9 cellular contexts compared by ENCODE assay signal in the genomic region with DNA sequence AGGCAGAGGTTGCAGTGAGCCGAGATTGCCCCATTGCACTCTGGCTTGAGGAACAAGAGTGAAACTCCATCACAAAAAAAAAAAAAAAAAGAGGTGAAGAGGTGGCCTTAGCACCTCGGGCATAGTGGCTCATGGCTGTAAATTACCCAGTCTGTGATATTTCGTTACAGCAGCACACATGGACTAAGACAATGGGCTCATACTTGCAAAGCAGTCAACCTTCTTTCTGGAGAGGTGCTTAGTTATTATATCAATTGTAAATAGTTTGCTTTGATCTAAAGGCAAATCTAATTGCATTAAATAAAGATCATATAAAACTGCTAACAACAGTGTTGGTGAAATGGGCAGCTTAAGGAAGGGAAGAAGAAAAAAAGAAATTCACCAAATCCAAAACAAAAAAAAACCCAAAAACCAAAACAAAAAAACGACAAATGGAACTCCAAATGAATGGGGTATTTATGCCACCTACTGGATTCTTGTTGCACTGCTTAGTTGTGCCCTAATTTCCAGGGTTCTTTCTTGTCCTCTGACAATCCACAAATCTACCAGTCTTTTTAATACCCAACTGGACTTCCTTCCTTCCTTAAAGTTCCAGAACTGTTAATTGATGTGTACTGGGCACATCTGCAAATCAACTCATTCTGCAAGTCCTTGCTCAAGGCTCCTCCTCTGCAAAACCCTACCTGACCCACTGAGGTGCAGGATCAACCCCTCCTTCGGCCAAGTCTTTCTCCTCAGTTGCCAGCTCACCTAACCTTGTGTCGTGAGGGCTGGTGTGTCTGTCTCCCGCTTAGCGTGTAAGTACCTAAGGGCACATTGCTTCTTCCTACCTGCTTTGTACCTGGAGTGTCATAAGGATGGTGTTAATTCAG. TPM values are rescaled to one million over a fixed set of nuclear protein-coding genes. Genes with fewer than 3 reads are reported as not detected.
DNase-seq lines count a peak whose midpoint lies in the region; ATAC-seq and TF ChIP-seq lines count a peak whose summit lies in the region.
"Had no signal": no experiment of that assay in that cellular context is flagged by ENCODE, and none has a peak within 500 bp of the region (broad histone marks: within the 10 kb centered on the region; RNA-seq: fewer than 3 reads in every experiment).

No MANE protein-coding gene starts in this region.

- in situ Hi-C loops in Caki2 (cut with HindIII; ENCODE audit: low pct_unique_long_range_greater_than_20kb, low sequenced_read_pairs) = no loop called here

- no peaks in the 10 kb centered on the region for H3F3A ChIP-seq in PC-9 (ENCODE audit: insufficient read depth, low read depth)

- no peak for ATAC-seq in HG03095 (IDR thresholded peaks at IDR 0.05; ENCODE audit: unreplicated experiment)

- intact Hi-C loops in PC-9 (cut with micrococcal nuclease; ENCODE audit: unreplicated experiment) = loop anchor here (1.0 to 2.0 kb wide), 5 partner anchors 50 to 460 kb away; no protein-coding TSS in a partner anchor

- H3K4me3 Mint-ChIP-seq in nephron progenitor cell = no peak overlapping the region

- H3K27me3 Mint-ChIP-seq in nephron progenitor cell (ENCODE audit: low read depth, poor library complexity) = peaks cover 6% of the 10 kb centered on the region

- H2AFZ ChIP-seq in PC-9 = no peak overlapping the region

- H4K20me1 ChIP-seq in PC-9 (ENCODE audit: insufficient read depth) = no peaks in the 10 kb centered on the region

- H3K4me2 ChIP-seq in PC-9 = no peak overlapping the region

- POLR2A ChIA-PET in HEK293 (lab: Yijun Ruan, JAX) = no interaction called here
- POLR2A ChIA-PET in PC-9 (lab: Charles Lee; ENCODE audit: unreplicated experiment) = no interaction called here

- H3K9me3 ChIP-seq in HEK293 (ENCODE audit: control insufficient read depth, insufficient read depth, low read depth, low read length) (no peaks in the 10 kb centered on the region), PC-9 (ENCODE audit: insufficient read depth, low read depth) (no peaks in the 10 kb centered on the region)
- H3K9me3 ChIP-seq: SJSA1 had no signal

- H3K79me2 ChIP-seq in PC-9 (ENCODE audit: low read depth) = no peaks in the 10 kb centered on the region

- H3K9me2 ChIP-seq in PC-9 (ENCODE audit: insufficient read depth) = no peaks in the 10 kb centered on the region

- DNase-seq in Caki2 (ENCODE audit: low read depth) (peak; percentile 24), PC-9 (peak in 1 of 2 experiments; percentile 2), epithelial cell of proximal tubule (ENCODE audit: low read depth) (no peak), nephron progenitor cell (no peak), ureter (ENCODE audit: low spot score) (no peak)
- DNase-seq in activated CD4-positive, alpha-beta T cell treated with anti-CD3 and anti-CD28 coated beads for 4 hours = no peak

- H3K36me3 Mint-ChIP-seq in nephron progenitor cell (ENCODE audit: low read depth) = no peaks in the 10 kb centered on the region

- H3K36me3 ChIP-seq in HEK293 (ENCODE audit: control insufficient read depth in 2 of 2, insufficient read depth in 1 of 2, low read length in 2 of 2) = no peaks in the 10 kb centered on the region
- no peaks in the 10 kb centered on the region for H3K36me3 ChIP-seq in PC-9 (ENCODE audit: low read depth)
- H3K36me3 ChIP-seq: SJSA1 had no signal

- TF ChIP-seq CTCF in HEK293 (tag by site-specific recombination; IDR thresholded peaks at IDR 0.05) (peak; percentile 57), PC-9 (conservative IDR thresholded peaks at IDR 0.05) (peak; percentile 71), epithelial cell of proximal tubule (conservative IDR thresholded peaks at IDR 0.05; ENCODE audit: low read depth, low read length) (peak; percentile 82), nephron progenitor cell (IDR thresholded peaks at IDR 0.05) (peak; percentile 68)

- H3K9me3 Mint-ChIP-seq in nephron progenitor cell = no peaks in the 10 kb centered on the region

- H3K4me1 Mint-ChIP-seq in nephron progenitor cell = peaks cover 11% of the 10 kb centered on the region

- CTCF ChIA-PET in HEK293 (lab: Yijun Ruan, JAX) = interaction anchor here (0.6 to 1.7 kb wide), 18 partner anchors 11 to 1436 kb away, joined by 3 to 7 read pairs (median 4); no protein-coding TSS in a partner anchor
- CTCF ChIA-PET in PC-9 (lab: Charles Lee) = interaction anchor here (0.6 to 0.7 kb wide), 2 partner anchors 412 to 444 kb away, joined by 7 to 12 read pairs; no protein-coding TSS in a partner anchor

- no peaks in the 10 kb centered on the region for H3K4me1 ChIP-seq in HEK293 (ENCODE audit: control insufficient read depth, insufficient read depth, low read length)
- no peaks in the 10 kb centered on the region for H3K4me1 ChIP-seq in PC-9 (replicated peaks; ENCODE audit: insufficient read depth)
- H3K4me1 ChIP-seq: SJSA1 had no signal

- no peak overlapping the region for H3K4me3 ChIP-seq in HEK293 (ENCODE audit: low read depth, low read length)
- no peak overlapping the region for H3K4me3 ChIP-seq in PC-9
- no peak overlapping the region for H3K4me3 ChIP-seq in epithelial cell of proximal tubule (ENCODE audit: low read depth, low read length)
- H3K4me3 ChIP-seq: SJSA1 had no signal

- H3K27ac ChIP-seq in HEK293 (ENCODE audit: extremely low read depth, low read depth, low read length) (no peak overlapping the region), PC-9 (no peak overlapping the region)
- H3K27ac ChIP-seq: SJSA1 had no signal

- H3K27ac Mint-ChIP-seq in nephron progenitor cell = no peak overlapping the region

- BruUV-seq in PC-9 (replicated peaks; lab: Mats Ljungman, UMichigan) = no TSS peak

- H3K27me3 ChIP-seq in PC-9 (ENCODE audit: insufficient read depth, low read depth) = no peaks in the 10 kb centered on the region
- H3K27me3 ChIP-seq: SJSA1 had no signal

TF ChIP-seq in HEK293, 187 proteins besides CTCF, POLR2A, EP300 and RAD21:
- TF ChIP-seq ZNF2 (tag by site-specific recombination; IDR thresholded peaks at IDR 0.05) (peak; percentile 24; the same call in 1 of the 2 replicates), ZNF362 (tag by site-specific recombination; IDR thresholded peaks at IDR 0.05) (peak; percentile 71; the same call in 1 of the 2 replicates), ZNF654 (tag by site-specific recombination; IDR thresholded peaks at IDR 0.05; ENCODE audit: low read depth) (peak; percentile 94), ZNF19 (tag by site-specific recombination; IDR thresholded peaks at IDR 0.05; ENCODE audit: low read depth) (no peak)

RNA-seq across cellular contexts. Expression of gene DMRT1, which starts 35.0 kb away (rescaled TPM):
- total RNA-seq in Caki2 (2014; rRNA removed; shearing (Covaris generic); ENCODE audit: low replicate concordance) = 1.0 TPM in 1 of 2 replicates, not detected in the other
- not detected in 2 replicates for total RNA-seq in PC-9 (2021)
- not detected in 2 replicates for total RNA-seq in epithelial cell of proximal tubule
- total RNA-seq in ureter = not detected
- total RNA-seq: SJSA1 had no signal
